Comparison of ENCODE assay signal across 2 cellular contexts in the genomic region with DNA sequence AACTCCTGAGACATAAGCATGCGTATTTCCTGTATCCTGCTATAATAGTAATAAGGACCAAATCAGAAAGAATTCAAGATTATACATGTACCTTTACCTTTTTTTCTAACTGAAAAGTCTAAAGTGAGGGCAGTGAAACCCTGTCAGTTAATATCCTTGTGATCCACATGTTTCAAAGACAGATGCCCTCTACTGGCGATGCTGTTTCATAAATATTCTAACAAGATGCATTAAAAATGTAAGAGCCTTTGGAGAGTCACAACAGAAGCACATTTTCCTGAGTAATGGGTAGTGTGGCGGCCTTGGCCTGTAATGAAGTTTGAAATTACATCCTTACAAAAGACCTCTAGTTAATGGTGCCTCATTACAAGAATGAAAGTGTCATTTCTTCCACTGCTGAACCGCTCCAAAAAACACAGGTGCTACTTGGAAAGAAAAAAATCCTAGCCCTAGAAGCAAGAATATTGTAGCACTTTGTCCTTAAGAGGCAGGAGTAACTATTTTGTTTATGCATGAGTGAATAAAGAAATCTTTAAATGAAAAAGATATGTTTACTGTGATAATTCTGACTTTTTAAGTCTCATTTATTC.
TF ChIP-seq lines count a peak whose summit lies in the region.

No MANE protein-coding gene starts in this region.

TF ChIP-seq in GM23338, 12 proteins besides CTCF, POLR2A, EP300 and RAD21 (continues in another document):
- TF ChIP-seq JUNB (IDR thresholded peaks at IDR 0.05; ENCODE audit: unreplicated experiment): no peak
- TF ChIP-seq, protein P1, sequence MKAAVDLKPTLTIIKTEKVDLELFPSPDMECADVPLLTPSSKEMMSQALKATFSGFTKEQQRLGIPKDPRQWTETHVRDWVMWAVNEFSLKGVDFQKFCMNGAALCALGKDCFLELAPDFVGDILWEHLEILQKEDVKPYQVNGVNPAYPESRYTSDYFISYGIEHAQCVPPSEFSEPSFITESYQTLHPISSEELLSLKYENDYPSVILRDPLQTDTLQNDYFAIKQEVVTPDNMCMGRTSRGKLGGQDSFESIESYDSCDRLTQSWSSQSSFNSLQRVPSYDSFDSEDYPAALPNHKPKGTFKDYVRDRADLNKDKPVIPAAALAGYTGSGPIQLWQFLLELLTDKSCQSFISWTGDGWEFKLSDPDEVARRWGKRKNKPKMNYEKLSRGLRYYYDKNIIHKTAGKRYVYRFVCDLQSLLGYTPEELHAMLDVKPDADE (IDR thresholded peaks at IDR 0.05): no peak
- TF ChIP-seq, protein P2, sequence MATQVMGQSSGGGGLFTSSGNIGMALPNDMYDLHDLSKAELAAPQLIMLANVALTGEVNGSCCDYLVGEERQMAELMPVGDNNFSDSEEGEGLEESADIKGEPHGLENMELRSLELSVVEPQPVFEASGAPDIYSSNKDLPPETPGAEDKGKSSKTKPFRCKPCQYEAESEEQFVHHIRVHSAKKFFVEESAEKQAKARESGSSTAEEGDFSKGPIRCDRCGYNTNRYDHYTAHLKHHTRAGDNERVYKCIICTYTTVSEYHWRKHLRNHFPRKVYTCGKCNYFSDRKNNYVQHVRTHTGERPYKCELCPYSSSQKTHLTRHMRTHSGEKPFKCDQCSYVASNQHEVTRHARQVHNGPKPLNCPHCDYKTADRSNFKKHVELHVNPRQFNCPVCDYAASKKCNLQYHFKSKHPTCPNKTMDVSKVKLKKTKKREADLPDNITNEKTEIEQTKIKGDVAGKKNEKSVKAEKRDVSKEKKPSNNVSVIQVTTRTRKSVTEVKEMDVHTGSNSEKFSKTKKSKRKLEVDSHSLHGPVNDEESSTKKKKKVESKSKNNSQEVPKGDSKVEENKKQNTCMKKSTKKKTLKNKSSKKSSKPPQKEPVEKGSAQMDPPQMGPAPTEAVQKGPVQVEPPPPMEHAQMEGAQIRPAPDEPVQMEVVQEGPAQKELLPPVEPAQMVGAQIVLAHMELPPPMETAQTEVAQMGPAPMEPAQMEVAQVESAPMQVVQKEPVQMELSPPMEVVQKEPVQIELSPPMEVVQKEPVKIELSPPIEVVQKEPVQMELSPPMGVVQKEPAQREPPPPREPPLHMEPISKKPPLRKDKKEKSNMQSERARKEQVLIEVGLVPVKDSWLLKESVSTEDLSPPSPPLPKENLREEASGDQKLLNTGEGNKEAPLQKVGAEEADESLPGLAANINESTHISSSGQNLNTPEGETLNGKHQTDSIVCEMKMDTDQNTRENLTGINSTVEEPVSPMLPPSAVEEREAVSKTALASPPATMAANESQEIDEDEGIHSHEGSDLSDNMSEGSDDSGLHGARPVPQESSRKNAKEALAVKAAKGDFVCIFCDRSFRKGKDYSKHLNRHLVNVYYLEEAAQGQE (IDR thresholded peaks at IDR 0.05; ENCODE audit: unreplicated experiment): no peak
- no peak for TF ChIP-seq STAT1 (IDR thresholded peaks at IDR 0.05; ENCODE audit: unreplicated experiment)
- no peak for TF ChIP-seq NANOG (IDR thresholded peaks at IDR 0.05; ENCODE audit: borderline replicate concordance)
- no peak for TF ChIP-seq ZNF331 (CRISPR knock-in tag; IDR thresholded peaks at IDR 0.05; ENCODE audit: low read depth)
- TF ChIP-seq EZH2phosphoT487 (IDR thresholded peaks at IDR 0.05; ENCODE audit: unreplicated experiment): no peak
- no peak for TF ChIP-seq CREB1 (CRISPR knock-in tag; IDR thresholded peaks at IDR 0.05; ENCODE audit: low read depth)
- TF ChIP-seq, protein P3, sequence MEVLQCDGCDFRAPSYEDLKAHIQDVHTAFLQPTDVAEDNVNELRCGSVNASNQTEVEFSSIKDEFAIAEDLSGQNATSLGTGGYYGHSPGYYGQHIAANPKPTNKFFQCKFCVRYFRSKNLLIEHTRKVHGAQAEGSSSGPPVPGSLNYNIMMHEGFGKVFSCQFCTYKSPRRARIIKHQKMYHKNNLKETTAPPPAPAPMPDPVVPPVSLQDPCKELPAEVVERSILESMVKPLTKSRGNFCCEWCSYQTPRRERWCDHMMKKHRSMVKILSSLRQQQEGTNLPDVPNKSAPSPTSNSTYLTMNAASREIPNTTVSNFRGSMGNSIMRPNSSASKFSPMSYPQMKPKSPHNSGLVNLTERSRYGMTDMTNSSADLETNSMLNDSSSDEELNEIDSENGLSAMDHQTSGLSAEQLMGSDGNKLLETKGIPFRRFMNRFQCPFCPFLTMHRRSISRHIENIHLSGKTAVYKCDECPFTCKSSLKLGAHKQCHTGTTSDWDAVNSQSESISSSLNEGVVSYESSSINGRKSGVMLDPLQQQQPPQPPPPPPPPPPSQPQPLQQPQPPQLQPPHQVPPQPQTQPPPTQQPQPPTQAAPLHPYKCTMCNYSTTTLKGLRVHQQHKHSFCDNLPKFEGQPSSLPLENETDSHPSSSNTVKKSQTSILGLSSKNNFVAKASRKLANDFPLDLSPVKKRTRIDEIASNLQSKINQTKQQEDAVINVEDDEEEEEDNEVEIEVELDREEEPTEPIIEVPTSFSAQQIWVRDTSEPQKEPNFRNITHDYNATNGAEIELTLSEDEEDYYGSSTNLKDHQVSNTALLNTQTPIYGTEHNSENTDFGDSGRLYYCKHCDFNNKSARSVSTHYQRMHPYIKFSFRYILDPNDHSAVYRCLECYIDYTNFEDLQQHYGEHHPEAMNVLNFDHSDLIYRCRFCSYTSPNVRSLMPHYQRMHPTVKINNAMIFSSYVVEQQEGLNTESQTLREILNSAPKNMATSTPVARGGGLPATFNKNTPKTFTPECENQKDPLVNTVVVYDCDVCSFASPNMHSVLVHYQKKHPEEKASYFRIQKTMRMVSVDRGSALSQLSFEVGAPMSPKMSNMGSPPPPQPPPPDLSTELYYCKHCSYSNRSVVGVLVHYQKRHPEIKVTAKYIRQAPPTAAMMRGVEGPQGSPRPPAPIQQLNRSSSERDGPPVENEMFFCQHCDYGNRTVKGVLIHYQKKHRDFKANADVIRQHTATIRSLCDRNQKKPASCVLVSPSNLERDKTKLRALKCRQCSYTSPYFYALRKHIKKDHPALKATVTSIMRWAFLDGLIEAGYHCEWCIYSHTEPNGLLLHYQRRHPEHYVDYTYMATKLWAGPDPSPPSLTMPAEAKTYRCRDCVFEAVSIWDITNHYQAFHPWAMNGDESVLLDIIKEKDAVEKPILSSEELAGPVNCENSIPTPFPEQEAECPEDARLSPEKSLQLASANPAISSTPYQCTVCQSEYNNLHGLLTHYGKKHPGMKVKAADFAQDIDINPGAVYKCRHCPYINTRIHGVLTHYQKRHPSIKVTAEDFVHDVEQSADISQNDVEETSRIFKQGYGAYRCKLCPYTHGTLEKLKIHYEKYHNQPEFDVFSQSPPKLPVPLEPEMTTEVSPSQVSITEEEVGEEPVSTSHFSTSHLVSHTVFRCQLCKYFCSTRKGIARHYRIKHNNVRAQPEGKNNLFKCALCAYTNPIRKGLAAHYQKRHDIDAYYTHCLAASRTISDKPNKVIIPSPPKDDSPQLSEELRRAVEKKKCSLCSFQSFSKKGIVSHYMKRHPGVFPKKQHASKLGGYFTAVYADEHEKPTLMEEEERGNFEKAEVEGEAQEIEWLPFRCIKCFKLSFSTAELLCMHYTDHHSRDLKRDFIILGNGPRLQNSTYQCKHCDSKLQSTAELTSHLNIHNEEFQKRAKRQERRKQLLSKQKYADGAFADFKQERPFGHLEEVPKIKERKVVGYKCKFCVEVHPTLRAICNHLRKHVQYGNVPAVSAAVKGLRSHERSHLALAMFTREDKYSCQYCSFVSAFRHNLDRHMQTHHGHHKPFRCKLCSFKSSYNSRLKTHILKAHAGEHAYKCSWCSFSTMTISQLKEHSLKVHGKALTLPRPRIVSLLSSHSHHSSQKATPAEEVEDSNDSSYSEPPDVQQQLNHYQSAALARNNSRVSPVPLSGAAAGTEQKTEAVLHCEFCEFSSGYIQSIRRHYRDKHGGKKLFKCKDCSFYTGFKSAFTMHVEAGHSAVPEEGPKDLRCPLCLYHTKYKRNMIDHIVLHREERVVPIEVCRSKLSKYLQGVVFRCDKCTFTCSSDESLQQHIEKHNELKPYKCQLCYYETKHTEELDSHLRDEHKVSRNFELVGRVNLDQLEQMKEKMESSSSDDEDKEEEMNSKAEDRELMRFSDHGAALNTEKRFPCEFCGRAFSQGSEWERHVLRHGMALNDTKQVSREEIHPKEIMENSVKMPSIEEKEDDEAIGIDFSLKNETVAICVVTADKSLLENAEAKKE (CRISPR knock-in tag; IDR thresholded peaks at IDR 0.05): no peak

TF ChIP-seq in endothelial cell of umbilical vein, 7 proteins besides CTCF, POLR2A, EP300 and RAD21:
- TF ChIP-seq, protein P4, sequence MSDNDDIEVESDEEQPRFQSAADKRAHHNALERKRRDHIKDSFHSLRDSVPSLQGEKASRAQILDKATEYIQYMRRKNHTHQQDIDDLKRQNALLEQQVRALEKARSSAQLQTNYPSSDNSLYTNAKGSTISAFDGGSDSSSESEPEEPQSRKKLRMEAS (IDR thresholded peaks at IDR 0.05; ENCODE audit: insufficient read depth, insufficient read length): no peak
- TF ChIP-seq MYC (IDR thresholded peaks at IDR 0.05; ENCODE audit: low read depth, low read length) (no peak), JUN (IDR thresholded peaks at IDR 0.05; ENCODE audit: borderline replicate concordance, insufficient read depth, insufficient read length, low read depth) (no peak), FOS (IDR thresholded peaks at IDR 0.05; ENCODE audit: borderline replicate concordance, insufficient read depth, low read length) (no peak), POLR2AphosphoS5 (IDR thresholded peaks at IDR 0.05; ENCODE audit: insufficient read depth, low read depth, low read length) (no peak), EZH2 (IDR thresholded peaks at IDR 0.05; ENCODE audit: borderline replicate concordance, low read depth, low read length, severe bottlenecking) (no peak), GATA2 (IDR thresholded peaks at IDR 0.05; ENCODE audit: insufficient read depth, insufficient read length, low read depth, low read length) (no peak)
